Comparison of ENCODE assay signal across 15 cellular contexts in genomic region chr2:121635371-121635770, GRCh38. TPM values are rescaled to one million over a fixed set of nuclear protein-coding genes. Genes with fewer than 3 reads are reported as not detected.
DNase-seq lines count a peak whose midpoint lies in the region; ATAC-seq and TF ChIP-seq lines count a peak whose summit lies in the region.
"Had no signal": no experiment of that assay in that cellular context is flagged by ENCODE, and none has a peak within 500 bp of the region (broad histone marks: within the 10 kb centered on the region; RNA-seq: fewer than 3 reads in every experiment).

No MANE protein-coding gene starts in this region.

- DNase-seq in D341Med (ENCODE audit: low spot score) (peak; percentile 40), NB4 (ENCODE audit: low read depth) (peak; percentile 42), natural killer cell (no peak), NCI-H1436 treated with DMSO at 0.1 percent for 48 hours (lab: John Stamatoyannopoulos, UW) (no peak), NCI-H2196 (lab: John Stamatoyannopoulos, UW; ENCODE audit: unreplicated experiment) (no peak)
- DNase-seq in CD8-positive, alpha-beta memory T cell = no peak
- DNase-seq: activated CD4-positive, alpha-beta T cell treated with anti-CD3 and anti-CD28 coated beads, Interleukin-2, amount 50 U/mL, for 48 hours; amniotic stem cell; EL; NCI-H526 treated with DMSO at 0.1 percent for 48 hours had no signal

- no peaks in the 10 kb centered on the region for H3K9me3 ChIP-seq in CD8-positive, alpha-beta memory T cell (ENCODE audit: low read length)

- H3K9me3 Mint-ChIP-seq in activated T-helper 17 cell treated with anti-CD3 and anti-CD28 coated beads, Interleukin-2, amount 50 U/mL, for 72 hours = no peaks in the 10 kb centered on the region
- no peaks in the 10 kb centered on the region for H3K9me3 Mint-ChIP-seq in natural killer cell
- H3K9me3 Mint-ChIP-seq in CD8-positive, alpha-beta memory T cell = peaks cover 0 to 8% (median 3%) of the 10 kb centered on the region in 5 donors

- intact Hi-C loops in natural killer cell (cut with micrococcal nuclease) = no loop called here

- H3K36me3 ChIP-seq in CD8-positive, alpha-beta memory T cell (ENCODE audit: insufficient read depth, low read length) = no peaks in the 10 kb centered on the region

- TF ChIP-seq POLR2A in NB4 (IDR thresholded peaks at IDR 0.05; ENCODE audit: extremely low read depth, insufficient read length) = no peak

- TF ChIP-seq CTCF in NB4 (IDR thresholded peaks at IDR 0.05; ENCODE audit: low read depth, low read length) (no peak), natural killer cell (IDR thresholded peaks at IDR 0.05) (no peak)

- no peak overlapping the region for H3K4me3 ChIP-seq in NB4 (ENCODE audit: low read depth, low read length)
- no peak overlapping the region for H3K4me3 ChIP-seq in CD8-positive, alpha-beta memory T cell (ENCODE audit: low read length)
- H3K4me3 ChIP-seq: coronary artery had no signal

- H3K4me1 ChIP-seq in CD8-positive, alpha-beta memory T cell (ENCODE audit: insufficient read depth, low read length) = peaks cover 12% of the 10 kb centered on the region

- H3K27me3 Mint-ChIP-seq in activated T-helper 17 cell treated with anti-CD3 and anti-CD28 coated beads, Interleukin-2, amount 50 U/mL, for 72 hours = no peaks in the 10 kb centered on the region
- H3K27me3 Mint-ChIP-seq in natural killer cell (ENCODE audit: low read depth in 2 of 2) = no peaks in the 10 kb centered on the region
- no peaks in the 10 kb centered on the region for H3K27me3 Mint-ChIP-seq in CD8-positive, alpha-beta memory T cell

- H3K4me1 Mint-ChIP-seq in activated T-helper 17 cell treated with anti-CD3 and anti-CD28 coated beads, Interleukin-2, amount 50 U/mL, for 72 hours = peaks cover 32% of the 10 kb centered on the region
- H3K4me1 Mint-ChIP-seq in natural killer cell = peaks cover 30 to 39% of the 10 kb centered on the region in 2 donors
- peaks cover 33 to 58% (median 51%) of the 10 kb centered on the region in 3 donors for H3K4me1 Mint-ChIP-seq in CD8-positive, alpha-beta memory T cell

- no peak overlapping the region for H3K27ac ChIP-seq in CD8-positive, alpha-beta memory T cell (ENCODE audit: low read depth, low read length)
- H3K27ac ChIP-seq: coronary artery had no signal

- POLR2A ChIA-PET in CD8-positive, alpha-beta memory T cell (lab: Charles Lee) = interaction anchor here (0.6 kb wide), 1 partner anchor 11 kb away, joined by 7 read pairs; no protein-coding TSS in a partner anchor

- CTCF ChIA-PET in CD8-positive, alpha-beta memory T cell (lab: Charles Lee) = interaction anchor here (1.0 kb wide), 1 partner anchor 21 kb away, joined by 3 read pairs; no protein-coding TSS in a partner anchor

- peak overlapping the region; percentile 51 for H3K4me3 Mint-ChIP-seq in activated T-helper 17 cell treated with anti-CD3 and anti-CD28 coated beads, Interleukin-2, amount 50 U/mL, for 72 hours
- H3K4me3 Mint-ChIP-seq in natural killer cell = no peak overlapping the region
- no peak overlapping the region for H3K4me3 Mint-ChIP-seq in CD8-positive, alpha-beta memory T cell
- H3K4me3 Mint-ChIP-seq: activated T-helper 1 cell treated with anti-CD3 and anti-CD28 coated beads, Interleukin-12 subunit alpha, Interleukin-12 subunit beta, Interleukin-2, Interleukin-4 antibody, amounts not matched to agents 30 ng/mL and 10 ng/mL and 1 ng/mL, durations not matched to agents 14 hours and 24 hours and 36 hours had no signal

- no peak for ATAC-seq in activated T-helper 17 cell treated with anti-CD3 and anti-CD28 coated beads, Interleukin-2, amount 50 U/mL, for 72 hours (replicated peaks)
- ATAC-seq in natural killer cell = no peak
- no peak for ATAC-seq in GM19397 (IDR thresholded peaks at IDR 0.05; ENCODE audit: unreplicated experiment)
- ATAC-seq: left lobe of liver had no signal

- no peaks in the 10 kb centered on the region for H3K27me3 ChIP-seq in CD8-positive, alpha-beta memory T cell (ENCODE audit: insufficient read depth, low read length, poor library complexity, severe bottlenecking)

- peak overlapping the region; percentile 84 for H3K27ac Mint-ChIP-seq in activated T-helper 17 cell treated with anti-CD3 and anti-CD28 coated beads, Interleukin-2, amount 50 U/mL, for 72 hours
- H3K27ac Mint-ChIP-seq in natural killer cell = peak overlapping the region; percentile 79
- peak overlapping the region in 4 of 8 donors; percentile 23 to 76 (median 40) for H3K27ac Mint-ChIP-seq in CD8-positive, alpha-beta memory T cell
- H3K27ac Mint-ChIP-seq: activated T-helper 1 cell treated with anti-CD3 and anti-CD28 coated beads, Interleukin-12 subunit alpha, Interleukin-12 subunit beta, Interleukin-2, Interleukin-4 antibody, amounts not matched to agents 30 ng/mL and 10 ng/mL and 1 ng/mL, durations not matched to agents 14 hours and 24 hours and 36 hours had no signal

- H3K36me3 Mint-ChIP-seq in activated T-helper 17 cell treated with anti-CD3 and anti-CD28 coated beads, Interleukin-2, amount 50 U/mL, for 72 hours (ENCODE audit: low read depth) = peaks cover 24% of the 10 kb centered on the region
- no peaks in the 10 kb centered on the region for H3K36me3 Mint-ChIP-seq in natural killer cell
- H3K36me3 Mint-ChIP-seq in CD8-positive, alpha-beta memory T cell = peaks cover 13 to 26% (median 16%) of the 10 kb centered on the region in 3 donors

RNA-seq across cellular contexts. Expression of gene CLASP1, which starts 13.9 kb away (rescaled TPM):
- 100 to 1,000 TPM in 1 of 2 donors, 10 to 100 TPM in 1; 86.7 to 138 TPM for total RNA-seq in activated T-helper 17 cell treated with anti-CD3 and anti-CD28 coated beads, Interleukin-2, amount 50 U/mL, for 72 hours
- 100 to 1,000 TPM; 125 to 142 (median 127) TPM for total RNA-seq in natural killer cell
- total RNA-seq in CD8-positive, alpha-beta memory T cell = 10 to 100 TPM; 62.6 to 66.0 TPM
- 22.2 TPM for polyA plus RNA-seq in CD8-positive, alpha-beta memory T cell

Comparison
In these comparisons a context has a peak if more than half of its experiments do, and no peak if none do; other contexts are left out.
1. DNase-seq: peak in D341Med (single experiment) and NB4 (single experiment); none in natural killer cell (single experiment), NCI-H1436 treated with DMSO at 0.1 percent for 48 hours (single experiment), CD8-positive, alpha-beta memory T cell (0 of 5) and NCI-H2196 (single experiment).